Comparison of ENCODE assay signal across 1 cellular context in genomic region chr9:91900057-91900816, GRCh38.
TF ChIP-seq lines count a peak whose summit lies in the region.

No MANE protein-coding gene starts in this region.

TF ChIP-seq in K562, 482 proteins besides CTCF, POLR2A, EP300 and RAD21 (continued from another document and continues in another):
- TF ChIP-seq CHD7 (IDR thresholded peaks at IDR 0.05; ENCODE audit: low read depth, low read length) (no peak), ETV1 (tag; conservative IDR thresholded peaks at IDR 0.05; ENCODE audit: low read depth) (peak; percentile 42; the same call in 1 of the 2 replicates), ZNF75A (CRISPR knock-in tag; IDR thresholded peaks at IDR 0.05) (0 out of 2 replicates have a peak, but pooled peaks have one; percentile 23), HSF4 (CRISPR knock-in tag; IDR thresholded peaks at IDR 0.05; ENCODE audit: borderline replicate concordance) (peak; percentile 59; the same call in 1 of the 2 replicates), JUNB (CRISPR knock-in tag; conservative IDR thresholded peaks at IDR 0.05) (no peak), ZNF766 (CRISPR knock-in tag; conservative IDR thresholded peaks at IDR 0.05) (peak; percentile 83), RBM34 (IDR thresholded peaks at IDR 0.05; ENCODE audit: borderline replicate concordance, insufficient read depth, low read length) (no peak), E2F3 (CRISPR knock-in tag; IDR thresholded peaks at IDR 0.05) (peak; percentile 74; the same call in 1 of the 2 replicates), CSDE1 (IDR thresholded peaks at IDR 0.05) (no peak), RBM22 (IDR thresholded peaks at IDR 0.05; ENCODE audit: low read depth, low read length, poor library complexity, severe bottlenecking) (peak; percentile 71), WHSC1 (IDR thresholded peaks at IDR 0.05; ENCODE audit: low read length) (no peak), ZMIZ1 (IDR thresholded peaks at IDR 0.05; ENCODE audit: low read depth in 2 of 2, low read length in 2 of 2) (no peak), NFATC3 (IDR thresholded peaks at IDR 0.05) (no peak), HCFC1 (IDR thresholded peaks at IDR 0.05; ENCODE audit: low read depth, low read length) (no peak), ZNF146 (CRISPR knock-in tag; IDR thresholded peaks at IDR 0.05; ENCODE audit: unreplicated experiment) (no peak), ZNF444 (CRISPR knock-in tag; IDR thresholded peaks at IDR 0.05) (no peak), CC2D1A (IDR thresholded peaks at IDR 0.05) (no peak), SIN3B (IDR thresholded peaks at IDR 0.05; ENCODE audit: low read depth) (no peak), ZNF3 (CRISPR knock-in tag; IDR thresholded peaks at IDR 0.05) (no peak), MYC (IDR thresholded peaks at IDR 0.05; ENCODE audit: low read depth, low read length) (peak; percentile 85), MYC (CRISPR knock-in tag; IDR thresholded peaks at IDR 0.05; ENCODE audit: borderline replicate concordance, low read depth) (peak; percentile 96), NR4A1 (CRISPR knock-in tag; IDR thresholded peaks at IDR 0.05) (peak; percentile 78; the same call in 1 of the 2 replicates), NR4A1 (tag; IDR thresholded peaks at IDR 0.05) (peak; percentile 94), THAP12 (CRISPR knock-in tag; IDR thresholded peaks at IDR 0.05) (peak; percentile 76; the same call in 1 of the 2 replicates), SREBF2 (CRISPR knock-in tag; IDR thresholded peaks at IDR 0.05) (no peak), SAFB (IDR thresholded peaks at IDR 0.05; ENCODE audit: borderline replicate concordance, low read depth, low read length) (no peak; the same call in 1 of the 2 replicates), E4F1 (CRISPR knock-in tag; IDR thresholded peaks at IDR 0.05; ENCODE audit: borderline replicate concordance) (no peak), SNRNP70 (optimal IDR thresholded peaks at IDR 0.05; ENCODE audit: low read depth, low read length) (no peak), STAT5A (IDR thresholded peaks at IDR 0.05; ENCODE audit: borderline replicate concordance, low read length) (no peak; the same call in 1 of the 2 replicates), ZNF280B (CRISPR knock-in tag; IDR thresholded peaks at IDR 0.05) (no peak), EZH2 (IDR thresholded peaks at IDR 0.05; ENCODE audit: borderline replicate concordance, low read depth, low read length) (no peak), MEF2D (tag; conservative IDR thresholded peaks at IDR 0.05; ENCODE audit: low read depth) (peak; percentile 60; the same call in 1 of the 2 replicates), ZEB2 (IDR thresholded peaks at IDR 0.05) (no peak), KAT2B (IDR thresholded peaks at IDR 0.05; ENCODE audit: low read depth, low read length) (no peak), CBX1 (IDR thresholded peaks at IDR 0.05; ENCODE audit: low read depth) (peak; percentile 57; the same call in 1 of the 2 replicates), ZNF354B (CRISPR knock-in tag; IDR thresholded peaks at IDR 0.05) (no peak), BRCA1 (IDR thresholded peaks at IDR 0.05) (no peak), BRCA1 (CRISPR knock-in tag; IDR thresholded peaks at IDR 0.05) (no peak), HNRNPL (IDR thresholded peaks at IDR 0.05; ENCODE audit: low read depth, low read length) (peak; percentile 72; the same call in 1 of the 2 replicates), IRF2 (CRISPR knock-in tag; IDR thresholded peaks at IDR 0.05) (peak; percentile 76; the same call in 1 of the 2 replicates), ZNF507 (tag; conservative IDR thresholded peaks at IDR 0.05) (no peak), ZBTB26 (CRISPR knock-in tag; IDR thresholded peaks at IDR 0.05) (no peak), HDAC6 (IDR thresholded peaks at IDR 0.05; ENCODE audit: low read depth, low read length) (no peak), ZNF23 (CRISPR knock-in tag; IDR thresholded peaks at IDR 0.05) (no peak)
